In the genomic region with DNA sequence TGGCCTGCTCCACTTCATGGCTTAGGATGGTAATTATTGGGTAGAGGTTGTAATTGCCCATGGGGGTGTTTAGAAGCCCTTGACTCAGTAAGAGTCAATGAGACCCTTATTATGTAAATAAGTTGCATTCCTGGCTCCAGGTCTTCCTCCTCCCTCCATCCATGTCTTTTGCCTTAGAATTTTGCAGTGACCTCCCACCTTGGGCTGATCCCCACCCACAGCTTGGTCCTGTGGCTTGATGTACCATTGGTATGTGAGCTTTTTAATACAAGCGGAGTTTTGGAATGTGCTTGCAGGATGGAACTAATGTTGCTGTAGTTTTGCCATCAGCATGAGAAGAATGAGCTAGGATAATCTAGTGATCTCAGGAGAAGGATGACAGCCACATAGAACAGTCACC, we compare ENCODE assay signal across 24 cellular contexts.
A peak's percentile ranks its signal among the peaks of the same experiment; 100 is the strongest.
DNase-seq lines count a peak whose midpoint lies in the region; ATAC-seq, FAIRE-seq and TF ChIP-seq lines count a peak whose summit lies in the region.
"Had no signal": no experiment of that assay in that cellular context is flagged by ENCODE, and none has a peak within 500 bp of the region (broad histone marks: within the 10 kb centered on the region; RNA-seq: fewer than 3 reads in every experiment).

No MANE protein-coding gene starts in this region.

- H2AFZ ChIP-seq in K562 (ENCODE audit: low read depth, low read length): no peak overlapping the region

- intact Hi-C loops in left ventricle myocardium inferior (cut with micrococcal nuclease) (no loop called here), left cardiac atrium (cut with DNase I) (no loop called here), K562 (cut with micrococcal nuclease) (no loop called here), kidney (cut with DNase I) (no loop called here), upper lobe of right lung (cut with DNase I) (no loop called here)

- H3K9me1 ChIP-seq in K562 (ENCODE audit: control insufficient read depth, insufficient read depth, low read length): no peaks in the 10 kb centered on the region

- H3K9ac ChIP-seq in K562 (ENCODE audit: insufficient read depth in 1 of 2, low read depth in 2 of 2, low read length in 2 of 2) (no peak overlapping the region), kidney (ENCODE audit: low read length in 2 of 2) (no peak overlapping the region)

- in situ Hi-C loops in K562 (cut with MboI): no loop called here

- BruUV-seq in K562 (replicated peaks; lab: Mats Ljungman, UMichigan): no TSS peak

- no peak overlapping the region for H3K4me3 ChIP-seq in left ventricle myocardium inferior
- no peak overlapping the region for H3K4me3 ChIP-seq in K562
- no peak overlapping the region for H3K4me3 ChIP-seq in kidney (ENCODE audit: low read length in 2 of 2)
- no peak overlapping the region for H3K4me3 ChIP-seq in upper lobe of right lung
- no peak overlapping the region for H3K4me3 ChIP-seq in MG63
- H3K4me3 ChIP-seq: colonic mucosa had no signal

- H3K27me3 ChIP-seq in left ventricle myocardium inferior (ENCODE audit: low read depth) (no peaks in the 10 kb centered on the region), K562 (ENCODE audit: control insufficient read depth in 2 of 2, insufficient read depth in 2 of 2, low read length in 2 of 2) (no peaks in the 10 kb centered on the region; a peak in 1 of 5 replicates), upper lobe of right lung (no peaks in the 10 kb centered on the region), MG63 (no peaks in the 10 kb centered on the region)
- H3K27me3 ChIP-seq: colonic mucosa, neutrophil had no signal

- CTCF ChIA-PET in K562 (lab: Yijun Ruan, JAX; ENCODE audit: low intra/inter-chr PET ratio): no interaction called here

- WGBS in K562 (ENCODE audit: insufficient coverage, low coverage, missing lambda C conversion rate): 87% methylated on average over 1 of the region's 1 CpG

- DNase-seq in left ventricle myocardium inferior (no peak), left cardiac atrium (no peak), K562 (ENCODE audit: extremely low read depth in 1 of 4, low spot score in 3 of 4) (no peak), kidney (no peak), upper lobe of right lung (no peak), MG63 (no peak), OCI-M1 (lab: John Stamatoyannopoulos, UW) (no peak), mesenteric fat pad (ENCODE audit: low spot score) (no peak)
- DNase-seq: activated CD4-positive, alpha-beta T cell treated with anti-CD3 and anti-CD28 coated beads for 48 hours; activated naive CD4-positive, alpha-beta T cell treated with anti-CD3 and anti-CD28 coated beads for 36 hours; activated T-cell treated with anti-CD3 and anti-CD28 coated beads, Interleukin-2, amount 50 U/mL, for 72 hours; colonic mucosa; GDM1; kidney glomerular epithelial cell; mammary epithelial cell; NCI-H1694; NCI-H526 treated with DMSO at 0.1 percent for 48 hours; stimulated activated naive CD4-positive, alpha-beta T cell treated with Interleukin-2 at 50 U/mL for 16 hours had no signal

- H3K9me3 ChIP-seq in left ventricle myocardium inferior (replicated peaks) (no peaks in the 10 kb centered on the region), K562 (replicated peaks; ENCODE audit: control insufficient read depth, insufficient read depth, low read depth, low read length) (no peaks in the 10 kb centered on the region), kidney (ENCODE audit: control insufficient read depth in 1 of 2, low read length in 2 of 2) (no peaks in the 10 kb centered on the region), upper lobe of right lung (no peaks in the 10 kb centered on the region), MG63 (no peaks in the 10 kb centered on the region)
- H3K9me3 ChIP-seq: colonic mucosa, neutrophil had no signal

- H4K20me1 ChIP-seq in K562 (replicated peaks; ENCODE audit: control insufficient read depth, insufficient read depth, low read length): no peaks in the 10 kb centered on the region

- peaks cover 9% of the 10 kb centered on the region for H3K79me2 ChIP-seq in K562 (ENCODE audit: control insufficient read depth, insufficient read depth, low read length)

- no peak for TF ChIP-seq POLR2A in K562 (conservative IDR thresholded peaks at IDR 0.05)

- no peak for TF ChIP-seq CTCF in left ventricle myocardium inferior (IDR thresholded peaks at IDR 0.05; ENCODE audit: borderline replicate concordance)
- TF ChIP-seq CTCF in K562 (IDR thresholded peaks at IDR 0.05 in 2 of 3, conservative IDR thresholded peaks at IDR 0.05 in 1 of 3; ENCODE audit: insufficient read depth in 2 of 3, low read depth in 1 of 3, low read length in 3 of 3): no peak
- no peak for TF ChIP-seq CTCF in kidney (IDR thresholded peaks at IDR 0.05; ENCODE audit: borderline replicate concordance, extremely low read depth, insufficient read depth)
- TF ChIP-seq CTCF in upper lobe of right lung (IDR thresholded peaks at IDR 0.05): no peak

- ATAC-seq in left cardiac atrium: no peak
- ATAC-seq in K562: no peak
- ATAC-seq in upper lobe of right lung: no peak
- ATAC-seq: activated T-cell treated with anti-CD3 and anti-CD28 coated beads, Interleukin-2, amount 50 U/mL, for 72 hours; esophagus mucosa had no signal

- H3K27ac ChIP-seq in left ventricle myocardium inferior (replicated peaks): peak overlapping the region; percentile 17
- H3K27ac ChIP-seq in K562 (ENCODE audit: extremely low read depth, low read depth, low read length): no peak overlapping the region
- H3K27ac ChIP-seq in kidney (ENCODE audit: low read depth in 2 of 2, low read length in 2 of 2): peak overlapping the region; percentile 36 to 62
- peak overlapping the region; percentile 25 for H3K27ac ChIP-seq in upper lobe of right lung
- H3K27ac ChIP-seq: 22Rv1, neutrophil, RWPE1 had no signal

- H3K36me3 ChIP-seq in left ventricle myocardium inferior: peaks cover 13% of the 10 kb centered on the region
- H3K36me3 ChIP-seq in K562 (ENCODE audit: control insufficient read depth, insufficient read depth, low read length): peaks cover 51% of the 10 kb centered on the region
- peaks cover 0 to 4% of the 10 kb centered on the region in 2 donors for H3K36me3 ChIP-seq in kidney (ENCODE audit: control insufficient read depth in 1 of 2, insufficient read depth in 2 of 2, low read length in 2 of 2)
- H3K36me3 ChIP-seq in upper lobe of right lung: peaks cover 15% of the 10 kb centered on the region
- H3K36me3 ChIP-seq in MG63: no peaks in the 10 kb centered on the region; the same call in 1 of the 2 replicates
- H3K36me3 ChIP-seq: colonic mucosa had no signal

- peaks cover 22% of the 10 kb centered on the region for H3K4me1 ChIP-seq in left ventricle myocardium inferior
- H3K4me1 ChIP-seq in K562 (replicated peaks in 1 of 2; ENCODE audit: control insufficient read depth in 2 of 2, insufficient read depth in 2 of 2, low read length in 2 of 2): peaks cover 0 to 5% of the 10 kb centered on the region in 2 experiments; a peak in 1 of 5 replicates
- H3K4me1 ChIP-seq in kidney (ENCODE audit: control insufficient read depth in 1 of 2, insufficient read depth in 1 of 2, low read depth in 1 of 2, low read length in 2 of 2): peaks cover 20 to 24% of the 10 kb centered on the region in 2 donors
- H3K4me1 ChIP-seq in upper lobe of right lung: peaks cover 15% of the 10 kb centered on the region
- H3K4me1 ChIP-seq: colonic mucosa had no signal

- FAIRE-seq in K562 (lab: Jason Lieb, UNC) (peak; percentile 37), kidney (lab: Jason Lieb, UNC) (no peak)
- FAIRE-seq: bronchial epithelial cell, frontal cortex had no signal

- TF ChIP-seq EP300 in K562 (IDR thresholded peaks at IDR 0.05; ENCODE audit: low read length): no peak

- H3K4me2 ChIP-seq in K562 (ENCODE audit: insufficient read depth, low read length): no peak overlapping the region

- no peak for TF ChIP-seq RAD21 in K562 (CRISPR knock-in tag; conservative IDR thresholded peaks at IDR 0.05 in 1 of 2, IDR thresholded peaks at IDR 0.05 in 1 of 2)

- POLR2A ChIA-PET in K562 (lab: Yijun Ruan, JAX): interaction anchor here (0.8 to 1.0 kb wide), 2 partner anchors 64 to 91 kb away, joined by 3 to 5 read pairs; no protein-coding TSS in a partner anchor

TF ChIP-seq in K562, 482 proteins besides CTCF, POLR2A, EP300 and RAD21:
- no peak for TF ChIP-seq ARHGAP35 (IDR thresholded peaks at IDR 0.05; ENCODE audit: partially characterized antibody)
- no peak for TF ChIP-seq TCF7 (IDR thresholded peaks at IDR 0.05; ENCODE audit: borderline replicate concordance)
- no peak for TF ChIP-seq ZNF134 (CRISPR knock-in tag; conservative IDR thresholded peaks at IDR 0.05)
- TF ChIP-seq ARID1B (IDR thresholded peaks at IDR 0.05): no peak
